ENCODE assay signal across 7 cellular contexts in genomic region chr22:35839811-35840739, GRCh38.
DNase-seq lines count a peak whose midpoint lies in the region; ATAC-seq and TF ChIP-seq lines count a peak whose summit lies in the region.

No MANE protein-coding gene starts in this region.

- H3K4me3 Mint-ChIP-seq in activated naive CD8-positive, alpha-beta T cell treated with anti-CD3 and anti-CD28 coated beads, Interleukin-2, amount 10 ng/mL, durations not matched to agents 7 days and 5 days: peak overlapping the region; percentile 3
- H3K4me3 Mint-ChIP-seq in osteocyte (ENCODE audit: unreplicated experiment): peak overlapping the region; percentile 95

- peaks cover 3% of the 10 kb centered on the region for H3K4me1 Mint-ChIP-seq in activated naive CD8-positive, alpha-beta T cell treated with anti-CD3 and anti-CD28 coated beads, Interleukin-2, amount 10 ng/mL, durations not matched to agents 7 days and 5 days
- peaks cover 54% of the 10 kb centered on the region for H3K4me1 Mint-ChIP-seq in osteocyte (ENCODE audit: unreplicated experiment)

- TF ChIP-seq CTCF in osteocyte (IDR thresholded peaks at IDR 0.05): no peak

- ATAC-seq in activated naive CD8-positive, alpha-beta T cell treated with anti-CD3 and anti-CD28 coated beads, Interleukin-2, amount 10 ng/mL, durations not matched to agents 7 days and 5 days (ENCODE audit: low read depth): no peak
- peak; percentile 81 for ATAC-seq in Right ventricle myocardium inferior
- ATAC-seq in HG03565 (IDR thresholded peaks at IDR 0.05; ENCODE audit: unreplicated experiment): no peak
- ATAC-seq in HG02610 (IDR thresholded peaks at IDR 0.05; ENCODE audit: unreplicated experiment): no peak

- H3K9me3 Mint-ChIP-seq in activated naive CD8-positive, alpha-beta T cell treated with anti-CD3 and anti-CD28 coated beads, Interleukin-2, amount 10 ng/mL, durations not matched to agents 7 days and 5 days: no peaks in the 10 kb centered on the region
- H3K9me3 Mint-ChIP-seq in osteocyte (ENCODE audit: unreplicated experiment): no peaks in the 10 kb centered on the region

- intact Hi-C loops in Right ventricle myocardium inferior (cut with DNase I): loop anchor here (5.0 kb wide), 4 partner anchors 52 to 213 kb away; no protein-coding TSS in a partner anchor

- POLR2A ChIA-PET in activated naive CD8-positive, alpha-beta T cell treated with anti-CD3 and anti-CD28 coated beads, Interleukin-2, amount 10 ng/mL, durations not matched to agents 7 days and 5 days (lab: Charles Lee): no interaction called here

- no peak overlapping the region for H3K27ac Mint-ChIP-seq in activated naive CD8-positive, alpha-beta T cell treated with anti-CD3 and anti-CD28 coated beads, Interleukin-2, amount 10 ng/mL, durations not matched to agents 7 days and 5 days
- peak overlapping the region; percentile 92 for H3K27ac Mint-ChIP-seq in osteocyte (ENCODE audit: unreplicated experiment)

- no peaks in the 10 kb centered on the region for H3K36me3 Mint-ChIP-seq in activated naive CD8-positive, alpha-beta T cell treated with anti-CD3 and anti-CD28 coated beads, Interleukin-2, amount 10 ng/mL, durations not matched to agents 7 days and 5 days
- H3K36me3 Mint-ChIP-seq in osteocyte (ENCODE audit: unreplicated experiment): peaks cover 1% of the 10 kb centered on the region

- peak; percentile 57 for DNase-seq in GOT3 (lab: John Stamatoyannopoulos, UW)
- DNase-seq in NCI-H2107 treated with DMSO at 0.1 percent for 48 hours (lab: John Stamatoyannopoulos, UW; ENCODE audit: unreplicated experiment): peak; percentile 85
- no peak for DNase-seq in activated naive CD8-positive, alpha-beta T cell treated with anti-CD3 and anti-CD28 coated beads, Interleukin-2, amount 10 ng/mL, durations not matched to agents 7 days and 5 days
- DNase-seq in Right ventricle myocardium inferior (ENCODE audit: missing footprints): peak; percentile 90
- peak; percentile 94 for DNase-seq in osteocyte (ENCODE audit: extremely low spot score, unreplicated experiment)

- H3K27me3 Mint-ChIP-seq in activated naive CD8-positive, alpha-beta T cell treated with anti-CD3 and anti-CD28 coated beads, Interleukin-2, amount 10 ng/mL, durations not matched to agents 7 days and 5 days: peaks cover 38% of the 10 kb centered on the region
- no peaks in the 10 kb centered on the region for H3K27me3 Mint-ChIP-seq in osteocyte (ENCODE audit: unreplicated experiment)
